In genomic region chr1:86472165-86472564, GRCh38 we compare ENCODE assay signal across 2 cellular contexts.
TF ChIP-seq lines count a peak whose summit lies in the region.

No MANE protein-coding gene starts in this region.

TF ChIP-seq in GM12891, 5 proteins besides CTCF, POLR2A, EP300 and RAD21 (continued from another document):
- TF ChIP-seq PAX5 (IDR thresholded peaks at IDR 0.05; ENCODE audit: insufficient read depth, low read length, severe bottlenecking) (no peak), POU2F2 (IDR thresholded peaks at IDR 0.05; ENCODE audit: low read depth, low read length) (no peak)

TF ChIP-seq in GM23338, 12 proteins besides CTCF, POLR2A, EP300 and RAD21 (continued from another document):
- TF ChIP-seq, protein P1, sequence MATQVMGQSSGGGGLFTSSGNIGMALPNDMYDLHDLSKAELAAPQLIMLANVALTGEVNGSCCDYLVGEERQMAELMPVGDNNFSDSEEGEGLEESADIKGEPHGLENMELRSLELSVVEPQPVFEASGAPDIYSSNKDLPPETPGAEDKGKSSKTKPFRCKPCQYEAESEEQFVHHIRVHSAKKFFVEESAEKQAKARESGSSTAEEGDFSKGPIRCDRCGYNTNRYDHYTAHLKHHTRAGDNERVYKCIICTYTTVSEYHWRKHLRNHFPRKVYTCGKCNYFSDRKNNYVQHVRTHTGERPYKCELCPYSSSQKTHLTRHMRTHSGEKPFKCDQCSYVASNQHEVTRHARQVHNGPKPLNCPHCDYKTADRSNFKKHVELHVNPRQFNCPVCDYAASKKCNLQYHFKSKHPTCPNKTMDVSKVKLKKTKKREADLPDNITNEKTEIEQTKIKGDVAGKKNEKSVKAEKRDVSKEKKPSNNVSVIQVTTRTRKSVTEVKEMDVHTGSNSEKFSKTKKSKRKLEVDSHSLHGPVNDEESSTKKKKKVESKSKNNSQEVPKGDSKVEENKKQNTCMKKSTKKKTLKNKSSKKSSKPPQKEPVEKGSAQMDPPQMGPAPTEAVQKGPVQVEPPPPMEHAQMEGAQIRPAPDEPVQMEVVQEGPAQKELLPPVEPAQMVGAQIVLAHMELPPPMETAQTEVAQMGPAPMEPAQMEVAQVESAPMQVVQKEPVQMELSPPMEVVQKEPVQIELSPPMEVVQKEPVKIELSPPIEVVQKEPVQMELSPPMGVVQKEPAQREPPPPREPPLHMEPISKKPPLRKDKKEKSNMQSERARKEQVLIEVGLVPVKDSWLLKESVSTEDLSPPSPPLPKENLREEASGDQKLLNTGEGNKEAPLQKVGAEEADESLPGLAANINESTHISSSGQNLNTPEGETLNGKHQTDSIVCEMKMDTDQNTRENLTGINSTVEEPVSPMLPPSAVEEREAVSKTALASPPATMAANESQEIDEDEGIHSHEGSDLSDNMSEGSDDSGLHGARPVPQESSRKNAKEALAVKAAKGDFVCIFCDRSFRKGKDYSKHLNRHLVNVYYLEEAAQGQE (IDR thresholded peaks at IDR 0.05; ENCODE audit: unreplicated experiment), result no peak
- TF ChIP-seq CREB1 (CRISPR knock-in tag; IDR thresholded peaks at IDR 0.05; ENCODE audit: low read depth), result no peak
